12 cellular contexts compared by ENCODE assay signal in the genomic region with DNA sequence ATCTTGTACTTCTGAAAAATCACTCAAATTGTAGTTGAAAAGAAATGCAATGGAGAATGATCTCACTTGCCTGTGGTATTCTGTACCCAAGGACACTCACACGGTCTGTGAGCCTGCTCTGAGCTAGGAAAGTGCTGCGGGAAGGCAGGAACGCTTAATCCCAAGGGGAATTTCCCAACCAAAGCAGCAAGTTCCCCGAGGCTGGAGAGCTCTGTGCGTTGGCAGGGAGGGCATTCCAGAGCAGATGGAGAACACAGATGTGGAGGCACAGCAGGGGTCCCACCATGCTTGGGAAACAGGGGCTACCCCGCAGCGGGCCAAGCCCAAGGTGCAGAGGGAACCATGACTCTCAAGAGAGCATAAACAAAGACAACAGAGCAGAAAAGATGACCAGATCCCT. TPM values are rescaled to one million over a fixed set of nuclear protein-coding genes. Genes with fewer than 3 reads are reported as not detected.
DNase-seq lines count a peak whose midpoint lies in the region; TF ChIP-seq lines count a peak whose summit lies in the region.
"Had no signal": no experiment of that assay in that cellular context is flagged by ENCODE, and none has a peak within 500 bp of the region (broad histone marks: within the 10 kb centered on the region; RNA-seq: fewer than 3 reads in every experiment).

No MANE protein-coding gene starts in this region.

- H3K9me3 ChIP-seq in SJCRH30 (replicated peaks) (no peaks in the 10 kb centered on the region), neural progenitor cell (ENCODE audit: low read depth) (no peaks in the 10 kb centered on the region)
- H3K9me3 ChIP-seq: prostate gland had no signal

- H3K9ac ChIP-seq in neural progenitor cell = no peak overlapping the region

- H3K27ac Mint-ChIP-seq in neural progenitor cell = peak overlapping the region; percentile 74
- H3K27ac Mint-ChIP-seq in endothelial cell (ENCODE audit: unreplicated experiment) = no peak overlapping the region
- H3K27ac Mint-ChIP-seq in activated T-helper 1 cell treated with anti-CD3 and anti-CD28 coated beads, Interleukin-12 subunit alpha, Interleukin-12 subunit beta, Interleukin-2, Interleukin-4 antibody, amounts not matched to agents 30 ng/mL and 10 ng/mL and 1 ng/mL, durations not matched to agents 14 hours and 24 hours and 36 hours = no peak overlapping the region
- H3K27ac Mint-ChIP-seq: activated T-helper 17 cell treated with anti-CD3 and anti-CD28 coated beads, Interleukin-2, amount 50 U/mL, for 72 hours; stimulated activated effector memory CD8-positive, alpha-beta T cell treated with anti-CD3 and anti-CD28 coated beads, Interleukin-12 subunit alpha, Interleukin-12 subunit beta, amount 100 ng/mL, for 72 hours had no signal

- H3K36me3 Mint-ChIP-seq in neural progenitor cell (peaks cover 6% of the 10 kb centered on the region), endothelial cell (ENCODE audit: low read depth, unreplicated experiment) (peaks cover 15% of the 10 kb centered on the region)
- no peaks in the 10 kb centered on the region for H3K36me3 Mint-ChIP-seq in activated T-helper 1 cell treated with anti-CD3 and anti-CD28 coated beads, Interleukin-12 subunit alpha, Interleukin-12 subunit beta, Interleukin-2, Interleukin-4 antibody, amounts not matched to agents 30 ng/mL and 10 ng/mL and 1 ng/mL, durations not matched to agents 14 hours and 24 hours and 36 hours (ENCODE audit: low read depth)
- H3K36me3 Mint-ChIP-seq: stimulated activated effector memory CD8-positive, alpha-beta T cell treated with anti-CD3 and anti-CD28 coated beads, Interleukin-12 subunit alpha, Interleukin-12 subunit beta, amount 100 ng/mL, for 72 hours had no signal

- H3K27me3 ChIP-seq in SJCRH30 (no peaks in the 10 kb centered on the region), neural progenitor cell (no peaks in the 10 kb centered on the region)

- no peak overlapping the region for H3K4me2 ChIP-seq in neural progenitor cell

- H3K27ac ChIP-seq in SJCRH30 (no peak overlapping the region), neural progenitor cell (no peak overlapping the region)
- H3K27ac ChIP-seq: prostate gland had no signal

- H3K36me3 ChIP-seq in SJCRH30 (no peaks in the 10 kb centered on the region), neural progenitor cell (no peaks in the 10 kb centered on the region)
- H3K36me3 ChIP-seq: prostate gland had no signal

- DNase-seq in AG20443 (ENCODE audit: low spot score) = peak; percentile 68
- peak; percentile 28 to 46 for DNase-seq in SJCRH30
- peak; percentile 83 for DNase-seq in fibroblast of peridontal ligament (ENCODE audit: extremely low read depth)
- peak; percentile 80 for DNase-seq in neural progenitor cell (ENCODE audit: low spot score)
- no peak for DNase-seq in activated naive CD4-positive, alpha-beta T cell treated with Interleukin-2 at 50 U/mL for 16 hours
- no peak for DNase-seq in NCI-H2227 (lab: John Stamatoyannopoulos, UW; ENCODE audit: unreplicated experiment)
- no peak for DNase-seq in endothelial cell (ENCODE audit: low spot score)
- no peak for DNase-seq in activated T-helper 1 cell treated with anti-CD3 and anti-CD28 coated beads, Interleukin-12 subunit alpha, Interleukin-12 subunit beta, Interleukin-2, Interleukin-4 antibody, amounts not matched to agents 30 ng/mL and 10 ng/mL and 1 ng/mL, durations not matched to agents 14 hours and 24 hours and 36 hours (ENCODE audit: low spot score)
- DNase-seq: MM.1S had no signal

- H3K4me3 ChIP-seq in SJCRH30 = no peak overlapping the region
- H3K4me3 ChIP-seq in neural progenitor cell = no peak overlapping the region
- H3K4me3 ChIP-seq: prostate gland had no signal

- H3K4me3 Mint-ChIP-seq in neural progenitor cell = peak overlapping the region; percentile 9
- no peak overlapping the region for H3K4me3 Mint-ChIP-seq in endothelial cell (ENCODE audit: unreplicated experiment)
- H3K4me3 Mint-ChIP-seq in activated T-helper 1 cell treated with anti-CD3 and anti-CD28 coated beads, Interleukin-12 subunit alpha, Interleukin-12 subunit beta, Interleukin-2, Interleukin-4 antibody, amounts not matched to agents 30 ng/mL and 10 ng/mL and 1 ng/mL, durations not matched to agents 14 hours and 24 hours and 36 hours = no peak overlapping the region
- H3K4me3 Mint-ChIP-seq: activated T-helper 17 cell treated with anti-CD3 and anti-CD28 coated beads, Interleukin-2, amount 50 U/mL, for 72 hours; stimulated activated effector memory CD8-positive, alpha-beta T cell treated with anti-CD3 and anti-CD28 coated beads, Interleukin-12 subunit alpha, Interleukin-12 subunit beta, amount 100 ng/mL, for 72 hours had no signal

- H3K27me3 Mint-ChIP-seq in neural progenitor cell (ENCODE audit: insufficient read depth, low read depth) (no peaks in the 10 kb centered on the region), endothelial cell (ENCODE audit: unreplicated experiment) (peaks cover 7% of the 10 kb centered on the region)
- no peaks in the 10 kb centered on the region for H3K27me3 Mint-ChIP-seq in activated T-helper 1 cell treated with anti-CD3 and anti-CD28 coated beads, Interleukin-12 subunit alpha, Interleukin-12 subunit beta, Interleukin-2, Interleukin-4 antibody, amounts not matched to agents 30 ng/mL and 10 ng/mL and 1 ng/mL, durations not matched to agents 14 hours and 24 hours and 36 hours (ENCODE audit: insufficient read depth)
- H3K27me3 Mint-ChIP-seq: activated T-helper 17 cell treated with anti-CD3 and anti-CD28 coated beads, Interleukin-2, amount 50 U/mL, for 72 hours had no signal

- peaks cover 66% of the 10 kb centered on the region for H4K20me1 ChIP-seq in neural progenitor cell (ENCODE audit: low read depth)

- intact Hi-C loops in activated T-helper 1 cell treated with anti-CD3 and anti-CD28 coated beads, Interleukin-12 subunit alpha, Interleukin-12 subunit beta, Interleukin-2, Interleukin-4 antibody, amounts not matched to agents 30 ng/mL and 10 ng/mL and 1 ng/mL, durations not matched to agents 14 hours and 24 hours and 36 hours (cut with micrococcal nuclease) = no loop called here

- H3K4me1 ChIP-seq in SJCRH30 = peaks cover 23% of the 10 kb centered on the region
- peaks cover 26% of the 10 kb centered on the region for H3K4me1 ChIP-seq in neural progenitor cell
- H3K4me1 ChIP-seq: prostate gland had no signal

- no peak overlapping the region for H2AFZ ChIP-seq in neural progenitor cell (replicated peaks)

- H3F3A ChIP-seq in neural progenitor cell (ENCODE audit: low read depth) = peaks cover 22% of the 10 kb centered on the region

- peaks cover 46% of the 10 kb centered on the region for H3K79me2 ChIP-seq in neural progenitor cell (ENCODE audit: low read depth)

- H3K4me1 Mint-ChIP-seq in neural progenitor cell (peaks cover 42% of the 10 kb centered on the region), endothelial cell (ENCODE audit: unreplicated experiment) (peaks cover 15% of the 10 kb centered on the region)
- no peaks in the 10 kb centered on the region for H3K4me1 Mint-ChIP-seq in activated T-helper 1 cell treated with anti-CD3 and anti-CD28 coated beads, Interleukin-12 subunit alpha, Interleukin-12 subunit beta, Interleukin-2, Interleukin-4 antibody, amounts not matched to agents 30 ng/mL and 10 ng/mL and 1 ng/mL, durations not matched to agents 14 hours and 24 hours and 36 hours (ENCODE audit: low read depth)

- H3K9me3 Mint-ChIP-seq in neural progenitor cell (peaks cover 5% of the 10 kb centered on the region), endothelial cell (ENCODE audit: unreplicated experiment) (no peaks in the 10 kb centered on the region)
- no peaks in the 10 kb centered on the region for H3K9me3 Mint-ChIP-seq in activated T-helper 1 cell treated with anti-CD3 and anti-CD28 coated beads, Interleukin-12 subunit alpha, Interleukin-12 subunit beta, Interleukin-2, Interleukin-4 antibody, amounts not matched to agents 30 ng/mL and 10 ng/mL and 1 ng/mL, durations not matched to agents 14 hours and 24 hours and 36 hours
- H3K9me3 Mint-ChIP-seq: activated T-helper 17 cell treated with anti-CD3 and anti-CD28 coated beads, Interleukin-2, amount 50 U/mL, for 72 hours; stimulated activated effector memory CD8-positive, alpha-beta T cell treated with anti-CD3 and anti-CD28 coated beads, Interleukin-12 subunit alpha, Interleukin-12 subunit beta, amount 100 ng/mL, for 72 hours had no signal

- TF ChIP-seq CTCF in neural progenitor cell (IDR thresholded peaks at IDR 0.05) = no peak
- TF ChIP-seq CTCF in endothelial cell (IDR thresholded peaks at IDR 0.05; ENCODE audit: unreplicated experiment) = no peak

RNA-seq across cellular contexts. Expression of a gene that starts 13.6 kb away (rescaled TPM):
- total RNA-seq in SJCRH30 (2014; rRNA removed; shearing (Covaris generic)) = 42.5 and 65.0 TPM in 2 replicates
- total RNA-seq in neural progenitor cell (ENCODE audit: low replicate concordance) (21.6 and 25.1 TPM in 2 replicates), endothelial cell (ENCODE audit: unreplicated experiment) (125 TPM)
- 7.4 and 8.1 TPM in 2 replicates for total RNA-seq in activated T-helper 1 cell treated with anti-CD3 and anti-CD28 coated beads, Interleukin-12 subunit alpha, Interleukin-12 subunit beta, Interleukin-2, Interleukin-4 antibody, amounts not matched to agents 30 ng/mL and 10 ng/mL and 1 ng/mL, durations not matched to agents 14 hours and 24 hours and 36 hours

Comparison
In these comparisons a context has a peak if more than half of its experiments do, and no peak if none do; other contexts are left out.
1. DNase-seq: peak in AG20443 (single experiment), SJCRH30 (2 of 2), fibroblast of peridontal ligament (single experiment) and neural progenitor cell (single experiment); none in activated naive CD4-positive, alpha-beta T cell treated with Interleukin-2 at 50 U/mL for 16 hours (single experiment), NCI-H2227 (single experiment), endothelial cell (single experiment) and activated T-helper 1 cell treated with anti-CD3 and anti-CD28 coated beads, Interleukin-12 subunit alpha, Interleukin-12 subunit beta, Interleukin-2, Interleukin-4 antibody, amounts not matched to agents 30 ng/mL and 10 ng/mL and 1 ng/mL, durations not matched to agents 14 hours and 24 hours and 36 hours (single experiment).